Comparison of ENCODE assay signal across 8 cellular contexts in genomic region chr1:111441573-111442192, GRCh38. TPM values are rescaled to one million over a fixed set of nuclear protein-coding genes. Genes with fewer than 3 reads are reported as not detected.
DNase-seq lines count a peak whose midpoint lies in the region; ATAC-seq and TF ChIP-seq lines count a peak whose summit lies in the region.

No MANE protein-coding gene starts in this region.

- no peaks in the 10 kb centered on the region for H4K20me1 ChIP-seq in HCT116 (ENCODE audit: insufficient read depth)

- no peaks in the 10 kb centered on the region for H3K27me3 Mint-ChIP-seq in chondrocyte (ENCODE audit: low read depth)
- no peaks in the 10 kb centered on the region for H3K27me3 Mint-ChIP-seq in neural crest cell (ENCODE audit: low read depth)

- H3K27ac ChIP-seq in HCT116 (ENCODE audit: low read depth, low read length), result no peak overlapping the region

- H2AFZ ChIP-seq in HCT116 (ENCODE audit: low read depth, low read length, poor library complexity, severe bottlenecking), result no peak overlapping the region

- TF ChIP-seq RAD21 in HCT116 (IDR thresholded peaks at IDR 0.05; ENCODE audit: low read depth), result peak; percentile 28; the same call in 1 of the 2 replicates

- H3K9me2 ChIP-seq in HCT116 (ENCODE audit: insufficient read depth), result no peaks in the 10 kb centered on the region

- peaks cover 0 to 6% of the 10 kb centered on the region in 2 experiments; a peak in 1 of 4 replicates for H3K4me1 ChIP-seq in HCT116 (ENCODE audit: control insufficient read depth in 1 of 2, insufficient read depth in 2 of 2, low read length in 2 of 2)

- H3K4me1 Mint-ChIP-seq in chondrocyte (ENCODE audit: low read depth) (peaks cover 6% of the 10 kb centered on the region), neural crest cell (peaks cover 5% of the 10 kb centered on the region)

- DNase-seq in AG09309 (ENCODE audit: low read depth) (no peak), HCT116 (ENCODE audit: low read depth, low spot score) (no peak), chondrocyte (ENCODE audit: low spot score) (no peak), neural crest cell (ENCODE audit: low read depth, low spot score) (peak; percentile 32), NCI-H446 (lab: John Stamatoyannopoulos, UW) (no peak), KG1 (lab: John Stamatoyannopoulos, UW) (no peak), T1000 (lab: John Stamatoyannopoulos, UW) (no peak)
- DNase-seq in activated CD4-positive, CD25-positive, alpha-beta regulatory T cell (lab: John Stamatoyannopoulos, UW), result peak; percentile 13 to 40 (median 31)

- peak; percentile 43 for TF ChIP-seq CTCF in AG09309 (IDR thresholded peaks at IDR 0.05; ENCODE audit: control insufficient read depth, insufficient read depth, low read depth, low read length, missing control alignments)
- peak; percentile 24 to 73 (median 70); a peak in 5 of 6 replicates for TF ChIP-seq CTCF in HCT116 (IDR thresholded peaks at IDR 0.05 in 2 of 3, conservative IDR thresholded peaks at IDR 0.05 in 1 of 3; ENCODE audit: borderline replicate concordance in 1 of 3, insufficient read depth in 1 of 3, low read depth in 2 of 3, low read length in 2 of 3)
- TF ChIP-seq CTCF in chondrocyte (IDR thresholded peaks at IDR 0.05), result peak; percentile 68
- peak; percentile 65 for TF ChIP-seq CTCF in neural crest cell (conservative IDR thresholded peaks at IDR 0.05)

- no peak overlapping the region for H3K9ac ChIP-seq in HCT116 (ENCODE audit: low read length)

- H3K79me2 ChIP-seq in HCT116 (ENCODE audit: insufficient read depth, low read length), result peaks cover 40% of the 10 kb centered on the region

- H3K27me3 ChIP-seq in HCT116 (ENCODE audit: insufficient read depth, low read length), result no peaks in the 10 kb centered on the region

- peaks cover 58 to 81% of the 10 kb centered on the region in 2 experiments; a peak in 3 of 4 replicates for H3K36me3 ChIP-seq in HCT116 (ENCODE audit: control insufficient read depth in 1 of 2, insufficient read depth in 2 of 2, low read length in 2 of 2)

- ATAC-seq in HCT116, result peak; percentile 86

- BruUV-seq in HCT116 (replicated peaks; lab: Mats Ljungman, UMichigan), result no TSS peak

- H3K36me3 Mint-ChIP-seq in chondrocyte (ENCODE audit: low read depth) (peaks cover 50% of the 10 kb centered on the region), neural crest cell (ENCODE audit: low read depth) (peaks cover 25% of the 10 kb centered on the region)

- POLR2A ChIA-PET in HCT116 (lab: Charles Lee), result no interaction called here

- no peak overlapping the region for H3K27ac Mint-ChIP-seq in chondrocyte (ENCODE audit: unreplicated experiment)
- H3K27ac Mint-ChIP-seq in neural crest cell (ENCODE audit: unreplicated experiment), result no peak overlapping the region

- H3K4me3 Mint-ChIP-seq in chondrocyte (ENCODE audit: unreplicated experiment) (no peak overlapping the region), neural crest cell (no peak overlapping the region)

- RAD21 ChIA-PET in HCT116 (lab: Charles Lee; ENCODE audit: low non-redundant PET in 1 of 2, low total read pairs in 2 of 2, uncharacterized antibody in 2 of 2, unreplicated experiment in 2 of 2), result no interaction called here

- H3K9me3 ChIP-seq in HCT116 (ENCODE audit: control insufficient read depth in 1 of 2, insufficient read depth in 1 of 2, low read depth in 1 of 2, low read length in 2 of 2), result no peaks in the 10 kb centered on the region

- CTCF ChIA-PET in HCT116 (lab: Charles Lee), result interaction anchor here (1.5 kb wide), 1 partner anchor 219 kb away, joined by 4 read pairs; no protein-coding TSS in a partner anchor

- H3K9me3 Mint-ChIP-seq in chondrocyte (ENCODE audit: low read depth) (no peaks in the 10 kb centered on the region), neural crest cell (no peaks in the 10 kb centered on the region)

- H3K4me3 ChIP-seq in AG09309 (ENCODE audit: control insufficient read depth, low read depth, low read length) (no peak overlapping the region), HCT116 (replicated peaks in 1 of 2; ENCODE audit: low read depth in 1 of 2, low read length in 2 of 2) (no peak overlapping the region)

- intact Hi-C loops in HCT116 (cut with micrococcal nuclease), result loop anchor here (2.0 kb wide), 1 partner anchor 219 kb away; no protein-coding TSS in a partner anchor

- H3K4me2 ChIP-seq in HCT116 (ENCODE audit: low read length), result no peak overlapping the region

- no peak for TF ChIP-seq POLR2A in HCT116 (IDR thresholded peaks at IDR 0.05; ENCODE audit: borderline replicate concordance, extremely low read depth, insufficient read depth, insufficient read length)

TF ChIP-seq in HCT116, 20 proteins besides CTCF, POLR2A, EP300 and RAD21:
- TF ChIP-seq, protein P1, sequence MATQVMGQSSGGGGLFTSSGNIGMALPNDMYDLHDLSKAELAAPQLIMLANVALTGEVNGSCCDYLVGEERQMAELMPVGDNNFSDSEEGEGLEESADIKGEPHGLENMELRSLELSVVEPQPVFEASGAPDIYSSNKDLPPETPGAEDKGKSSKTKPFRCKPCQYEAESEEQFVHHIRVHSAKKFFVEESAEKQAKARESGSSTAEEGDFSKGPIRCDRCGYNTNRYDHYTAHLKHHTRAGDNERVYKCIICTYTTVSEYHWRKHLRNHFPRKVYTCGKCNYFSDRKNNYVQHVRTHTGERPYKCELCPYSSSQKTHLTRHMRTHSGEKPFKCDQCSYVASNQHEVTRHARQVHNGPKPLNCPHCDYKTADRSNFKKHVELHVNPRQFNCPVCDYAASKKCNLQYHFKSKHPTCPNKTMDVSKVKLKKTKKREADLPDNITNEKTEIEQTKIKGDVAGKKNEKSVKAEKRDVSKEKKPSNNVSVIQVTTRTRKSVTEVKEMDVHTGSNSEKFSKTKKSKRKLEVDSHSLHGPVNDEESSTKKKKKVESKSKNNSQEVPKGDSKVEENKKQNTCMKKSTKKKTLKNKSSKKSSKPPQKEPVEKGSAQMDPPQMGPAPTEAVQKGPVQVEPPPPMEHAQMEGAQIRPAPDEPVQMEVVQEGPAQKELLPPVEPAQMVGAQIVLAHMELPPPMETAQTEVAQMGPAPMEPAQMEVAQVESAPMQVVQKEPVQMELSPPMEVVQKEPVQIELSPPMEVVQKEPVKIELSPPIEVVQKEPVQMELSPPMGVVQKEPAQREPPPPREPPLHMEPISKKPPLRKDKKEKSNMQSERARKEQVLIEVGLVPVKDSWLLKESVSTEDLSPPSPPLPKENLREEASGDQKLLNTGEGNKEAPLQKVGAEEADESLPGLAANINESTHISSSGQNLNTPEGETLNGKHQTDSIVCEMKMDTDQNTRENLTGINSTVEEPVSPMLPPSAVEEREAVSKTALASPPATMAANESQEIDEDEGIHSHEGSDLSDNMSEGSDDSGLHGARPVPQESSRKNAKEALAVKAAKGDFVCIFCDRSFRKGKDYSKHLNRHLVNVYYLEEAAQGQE (IDR thresholded peaks at IDR 0.05; ENCODE audit: low read depth), result no peak
- no peak for TF ChIP-seq ATF3 (IDR thresholded peaks at IDR 0.05)
- no peak for TF ChIP-seq ELF1 (IDR thresholded peaks at IDR 0.05; ENCODE audit: borderline replicate concordance, low read depth)
- TF ChIP-seq, protein P2, sequence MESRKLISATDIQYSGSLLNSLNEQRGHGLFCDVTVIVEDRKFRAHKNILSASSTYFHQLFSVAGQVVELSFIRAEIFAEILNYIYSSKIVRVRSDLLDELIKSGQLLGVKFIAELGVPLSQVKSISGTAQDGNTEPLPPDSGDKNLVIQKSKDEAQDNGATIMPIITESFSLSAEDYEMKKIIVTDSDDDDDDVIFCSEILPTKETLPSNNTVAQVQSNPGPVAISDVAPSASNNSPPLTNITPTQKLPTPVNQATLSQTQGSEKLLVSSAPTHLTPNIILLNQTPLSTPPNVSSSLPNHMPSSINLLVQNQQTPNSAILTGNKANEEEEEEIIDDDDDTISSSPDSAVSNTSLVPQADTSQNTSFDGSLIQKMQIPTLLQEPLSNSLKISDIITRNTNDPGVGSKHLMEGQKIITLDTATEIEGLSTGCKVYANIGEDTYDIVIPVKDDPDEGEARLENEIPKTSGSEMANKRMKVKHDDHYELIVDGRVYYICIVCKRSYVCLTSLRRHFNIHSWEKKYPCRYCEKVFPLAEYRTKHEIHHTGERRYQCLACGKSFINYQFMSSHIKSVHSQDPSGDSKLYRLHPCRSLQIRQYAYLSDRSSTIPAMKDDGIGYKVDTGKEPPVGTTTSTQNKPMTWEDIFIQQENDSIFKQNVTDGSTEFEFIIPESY (IDR thresholded peaks at IDR 0.05; ENCODE audit: extremely low read depth, insufficient replicate concordance, low read length), result no peak
- TF ChIP-seq SP1 (IDR thresholded peaks at IDR 0.05; ENCODE audit: low read depth), result no peak
- TF ChIP-seq EZH2 (IDR thresholded peaks at IDR 0.05), result no peak
- TF ChIP-seq SIN3A (IDR thresholded peaks at IDR 0.05; ENCODE audit: low read depth), result no peak
- TF ChIP-seq, protein P3, sequence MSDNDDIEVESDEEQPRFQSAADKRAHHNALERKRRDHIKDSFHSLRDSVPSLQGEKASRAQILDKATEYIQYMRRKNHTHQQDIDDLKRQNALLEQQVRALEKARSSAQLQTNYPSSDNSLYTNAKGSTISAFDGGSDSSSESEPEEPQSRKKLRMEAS (IDR thresholded peaks at IDR 0.05), result no peak
- TF ChIP-seq JUND (IDR thresholded peaks at IDR 0.05), result no peak
- no peak for TF ChIP-seq TCF7L2 (IDR thresholded peaks at IDR 0.05; ENCODE audit: borderline replicate concordance, extremely low read depth, insufficient read depth, insufficient read length)
- TF ChIP-seq YY1 (IDR thresholded peaks at IDR 0.05; ENCODE audit: extremely low read depth, insufficient replicate concordance, low read depth, low read length), result no peak
TF ChIP-seq in HCT116: peak in this region for 0.

RNA-seq across cellular contexts. Expression of gene WDR77, which starts 7.4 kb away (rescaled TPM):
- total RNA-seq in HCT116 (2021; ENCODE audit: unreplicated experiment) (42.5 TPM), chondrocyte (19.2 to 25.9 TPM (median 19.5 TPM) in 3 replicates), neural crest cell (54.6 and 58.7 TPM in 2 replicates)
- polyA plus RNA-seq in HCT116 (2012), result 28.4 and 31.7 TPM in 2 replicates

RNA-seq across cellular contexts. Expression of gene ATP5PB, which starts 7.6 kb away (rescaled TPM):
- total RNA-seq in HCT116 (2021; ENCODE audit: unreplicated experiment) (323 TPM), chondrocyte (145 to 183 TPM (median 147 TPM) in 3 replicates), neural crest cell (240 and 253 TPM in 2 replicates)
- polyA plus RNA-seq in HCT116 (2012), result 289 and 350 TPM in 2 replicates

RNA-seq across cellular contexts. Expression of gene OVGP1, which starts 14.1 kb away (rescaled TPM):
- total RNA-seq in HCT116 (2021; ENCODE audit: unreplicated experiment) (3.0 TPM), chondrocyte (0.95 to 1.7 TPM (median 1.1 TPM) in 3 replicates), neural crest cell (1.0 and 1.3 TPM in 2 replicates)
- polyA plus RNA-seq in HCT116 (2012), result 2.5 and 3.5 TPM in 2 replicates

RNA-seq across cellular contexts. Expression of gene C1orf162, which starts 32.1 kb away (rescaled TPM):
- total RNA-seq in HCT116 (2021; ENCODE audit: unreplicated experiment) (0.52 TPM), chondrocyte (0.17 to 0.34 TPM in 2 of 3 replicates, not detected in the other), neural crest cell (0.61 and 0.96 TPM in 2 replicates)
- 0.17 and 0.33 TPM in 2 replicates for polyA plus RNA-seq in HCT116 (2012)

Comparison
In these comparisons a context has a peak if more than half of its experiments do, and no peak if none do; other contexts are left out.
1. DNase-seq: peak in activated CD4-positive, CD25-positive, alpha-beta regulatory T cell (4 of 4) and neural crest cell (single experiment); none in AG09309 (single experiment), HCT116 (single experiment), chondrocyte (single experiment), NCI-H446 (0 of 2), KG1 (single experiment) and T1000 (single experiment).
2. Peak in every context shown above with its lines, with median percentiles within 50 percentile points of each other: CTCF ChIP-seq.